In genomic region chr17:7282752-7283321, GRCh38 we compare ENCODE assay signal across 11 cellular contexts. TPM values are rescaled to one million over a fixed set of nuclear protein-coding genes. Genes with fewer than 3 reads are reported as not detected.
A peak's percentile ranks its signal among the peaks of the same experiment; 100 is the strongest.
DNase-seq lines count a peak whose midpoint lies in the region; ATAC-seq, FAIRE-seq and TF ChIP-seq lines count a peak whose summit lies in the region.
"Had no signal": no experiment of that assay in that cellular context is flagged by ENCODE, and none has a peak within 500 bp of the region (broad histone marks: within the 10 kb centered on the region; RNA-seq: fewer than 3 reads in every experiment).

No MANE protein-coding gene starts in this region.

- no peak for TF ChIP-seq POLR2A in breast epithelium (IDR thresholded peaks at IDR 0.05)
- no peak for TF ChIP-seq POLR2A in transverse colon (IDR thresholded peaks at IDR 0.05)

- no peaks in the 10 kb centered on the region for H3K9me3 Mint-ChIP-seq in MCF 10A (ENCODE audit: unreplicated experiment)
- H3K9me3 Mint-ChIP-seq: activated CD4-positive, alpha-beta memory T cell treated with anti-CD3 and anti-CD28 coated beads for 36 hours had no signal

- TF ChIP-seq CTCF in breast epithelium (IDR thresholded peaks at IDR 0.05) (no peak), MCF 10A (IDR thresholded peaks at IDR 0.05; ENCODE audit: unreplicated experiment) (no peak), WERI-Rb-1 (IDR thresholded peaks at IDR 0.05; ENCODE audit: low read depth, low read length) (no peak), transverse colon (IDR thresholded peaks at IDR 0.05) (peak in 3 of 5 experiments; percentile 7 to 48 (median 33)), pancreas (IDR thresholded peaks at IDR 0.05) (no peak)

- peaks cover 6% of the 10 kb centered on the region for H3K4me1 Mint-ChIP-seq in MCF 10A (ENCODE audit: insufficient read depth, unreplicated experiment)

- H3K9ac ChIP-seq in iPS-18a (ENCODE audit: low read length) = no peak overlapping the region

- peak overlapping the region in 2 of 3 donors; percentile 42 to 67 for H3K4me3 ChIP-seq in breast epithelium
- peak overlapping the region; percentile 57 for H3K4me3 ChIP-seq in WERI-Rb-1 (ENCODE audit: low read depth, low read length)
- peak overlapping the region; percentile 61 for H3K4me3 ChIP-seq in iPS-18a (ENCODE audit: low read length)
- peak overlapping the region in 3 of 4 donors; percentile 43 to 71 (median 54) for H3K4me3 ChIP-seq in transverse colon
- no peak overlapping the region for H3K4me3 ChIP-seq in pancreas

- no peak for FAIRE-seq in pancreas (lab: Jason Lieb, UNC)
- FAIRE-seq: GM18507 had no signal

- CTCF ChIA-PET in MCF 10A (lab: Yijun Ruan, JAX) = interaction anchor here (0.6 to 5.2 kb wide), 3 partner anchors 14 to 313 kb away, joined by 3 to 65 read pairs (median 4); no protein-coding TSS in a partner anchor

- DNase-seq in breast epithelium (ENCODE audit: low spot score in 2 of 2) (no peak), MCF 10A (ENCODE audit: unreplicated experiment) (no peak), WERI-Rb-1 (no peak), transverse colon (no peak), pancreas (no peak)
- DNase-seq in activated CD4-positive, CD25-positive, alpha-beta regulatory T cell (lab: John Stamatoyannopoulos, UW) = no peak
- DNase-seq: activated CD4-positive, alpha-beta memory T cell treated with anti-CD3 and anti-CD28 coated beads for 36 hours had no signal

- H3K27ac ChIP-seq in breast epithelium (no peak overlapping the region), WERI-Rb-1 (no peak overlapping the region), iPS-18a (ENCODE audit: low read length) (no peak overlapping the region), transverse colon (peak overlapping the region; percentile 84 to 89 (median 86)), pancreas (no peak overlapping the region)

- H3K36me3 ChIP-seq in breast epithelium = no peaks in the 10 kb centered on the region
- no peaks in the 10 kb centered on the region for H3K36me3 ChIP-seq in WERI-Rb-1
- H3K36me3 ChIP-seq in iPS-18a (ENCODE audit: control insufficient read depth, low read depth, low read length) = peaks cover 3% of the 10 kb centered on the region
- H3K36me3 ChIP-seq in transverse colon = no peaks in the 10 kb centered on the region
- H3K36me3 ChIP-seq in pancreas = no peaks in the 10 kb centered on the region

- no TSS peak for BruUV-seq in MCF 10A (replicated peaks; lab: Mats Ljungman, UMichigan)

- intact Hi-C loops in breast epithelium (cut with DNase I; ENCODE audit: low total_unique reads) (no loop called here), MCF 10A (cut with micrococcal nuclease) (no loop called here), transverse colon (cut with DNase I; ENCODE audit: low total_unique reads) (no loop called here), pancreas (cut with DNase I) (no loop called here)

- H3K27ac Mint-ChIP-seq in MCF 10A (ENCODE audit: low read depth, unreplicated experiment) = no peak overlapping the region
- H3K27ac Mint-ChIP-seq: activated CD4-positive, alpha-beta memory T cell treated with anti-CD3 and anti-CD28 coated beads for 36 hours had no signal

- H3K36me3 Mint-ChIP-seq in MCF 10A (ENCODE audit: insufficient read depth, unreplicated experiment) = no peaks in the 10 kb centered on the region
- H3K36me3 Mint-ChIP-seq: activated CD4-positive, alpha-beta memory T cell treated with anti-CD3 and anti-CD28 coated beads for 36 hours had no signal

- POLR2A ChIA-PET in MCF 10A (lab: Yijun Ruan, JAX) = interaction anchor here (0.7 to 1.2 kb wide), 3 partner anchors 10 to 737 kb away, joined by 3 to 4 read pairs (median 3); no protein-coding TSS in a partner anchor

- TF ChIP-seq EP300 in transverse colon (IDR thresholded peaks at IDR 0.05; ENCODE audit: low read depth) = no peak

- H3K27me3 ChIP-seq in breast epithelium (no peaks in the 10 kb centered on the region), WERI-Rb-1 (ENCODE audit: insufficient read depth, low read depth, severe bottlenecking) (no peaks in the 10 kb centered on the region), iPS-18a (ENCODE audit: control insufficient read depth, insufficient read depth, low read length) (peaks cover 13% of the 10 kb centered on the region), transverse colon (no peaks in the 10 kb centered on the region), pancreas (no peaks in the 10 kb centered on the region)

- 20 to 52% methylated on average over 1 to 6 of the region's 6 CpGs for WGBS in transverse colon (ENCODE audit: low coverage in 1 of 2), 2 donors
- 50 to 52% methylated on average over 6 of the region's 6 CpGs for WGBS in pancreas, 2 donors

- in situ Hi-C loops in transverse colon (cut with MboI; ENCODE audit: low pct_ligation_motif_present in 1 of 4, low pct_unique_long_range_greater_than_20kb in 1 of 4, low sequenced_read_pairs in 3 of 4) = loop anchor here in 2 of 4 donors (25.0 kb wide), 1 partner anchor 246 kb away; the partner anchor contains the start of genes SLC16A11 (in 2 of the 2) and SLC16A13 (in 2 of the 2)

- no peak for ATAC-seq in pancreas
- no peak for ATAC-seq in HG03520 (IDR thresholded peaks at IDR 0.05; ENCODE audit: unreplicated experiment)

- H3K4me1 ChIP-seq in breast epithelium = peaks cover 5 to 11% of the 10 kb centered on the region in 2 donors
- peaks cover 10% of the 10 kb centered on the region for H3K4me1 ChIP-seq in iPS-18a (ENCODE audit: control insufficient read depth, low read depth, low read length)
- peaks cover 12 to 42% (median 33%) of the 10 kb centered on the region in 4 donors for H3K4me1 ChIP-seq in transverse colon
- H3K4me1 ChIP-seq in pancreas = peaks cover 5 to 14% (median 9%) of the 10 kb centered on the region in 3 donors

- peaks cover 12% of the 10 kb centered on the region for H3K27me3 Mint-ChIP-seq in MCF 10A (ENCODE audit: insufficient read depth, unreplicated experiment)

- no peaks in the 10 kb centered on the region for H3K9me3 ChIP-seq in breast epithelium
- H3K9me3 ChIP-seq in WERI-Rb-1 (ENCODE audit: severe bottlenecking) = no peaks in the 10 kb centered on the region
- no peaks in the 10 kb centered on the region for H3K9me3 ChIP-seq in iPS-18a (ENCODE audit: control insufficient read depth, low read depth, low read length)
- H3K9me3 ChIP-seq in transverse colon = no peaks in the 10 kb centered on the region
- H3K9me3 ChIP-seq in pancreas = no peaks in the 10 kb centered on the region

- H3K4me3 Mint-ChIP-seq in MCF 10A (ENCODE audit: unreplicated experiment) = no peak overlapping the region
- H3K4me3 Mint-ChIP-seq: activated CD4-positive, alpha-beta memory T cell treated with anti-CD3 and anti-CD28 coated beads for 36 hours had no signal

RNA-seq across cellular contexts. Expression of gene SLC2A4, which starts 1.3 kb away (rescaled TPM):
- total RNA-seq in breast epithelium = 10 to 100 TPM in 1 of 3 donors, 1 to 10 TPM in 2; 2.6 to 32.5 (median 3.5) TPM
- total RNA-seq in MCF 10A (2022) = not detected in 2 replicates
- 10 to 100 TPM in 3 of 4 donors, 1 to 10 TPM in 1; 9.7 to 35.5 (median 20.3) TPM for total RNA-seq in transverse colon
- under 1 TPM; 0.16 to 0.95 (median 0.37) TPM for total RNA-seq in pancreas
- polyA plus RNA-seq in pancreas = 1 to 10 TPM; 1.0 to 1.8 TPM

RNA-seq across cellular contexts. Expression of gene YBX2, which starts 11.6 kb away (rescaled TPM):
- total RNA-seq in breast epithelium (1 to 10 TPM; 2.6 to 3.0 (median 2.9) TPM), MCF 10A (2022) (0.40 and 0.44 TPM in 2 replicates), transverse colon (100 to 1,000 TPM in 1 of 4 donors, 10 to 100 TPM in 3; 23.1 to 151 (median 43.4) TPM), pancreas (under 1 TPM; 0.12 to 0.59 (median 0.29) TPM)
- 1 to 10 TPM; 1.2 TPM for polyA plus RNA-seq in pancreas
- total RNA-seq: LHCN-M2 had no signal

RNA-seq across cellular contexts. Expression of gene CLDN7, which starts 20.6 kb away (rescaled TPM):
- total RNA-seq in breast epithelium (10 to 100 TPM in 2 of 3 donors, 1 to 10 TPM in 1; 5.4 to 95.9 (median 60.0) TPM), MCF 10A (2022) (20.8 and 23.9 TPM in 2 replicates), transverse colon (1,000 to 10,000 TPM in 1 of 4 donors, 100 to 1,000 TPM in 3; 571 to 1,162 (median 940) TPM), pancreas (10 to 100 TPM; 49.1 to 89.7 (median 62.7) TPM)
- polyA plus RNA-seq in pancreas = 10 to 100 TPM; 55.7 to 69.1 TPM
- total RNA-seq: LHCN-M2 had no signal

RNA-seq across cellular contexts. Expression of gene EIF5A, which starts 24.6 kb away (rescaled TPM):
- total RNA-seq in breast epithelium (100 to 1,000 TPM; 151 to 172 (median 163) TPM), MCF 10A (2022) (1,142 and 1,190 TPM in 2 replicates), transverse colon (100 to 1,000 TPM in 3 of 4 donors, 10 to 100 TPM in 1; 91.3 to 188 (median 149) TPM), pancreas (100 to 1,000 TPM; 104 to 220 (median 187) TPM)
- 100 to 1,000 TPM; 167 to 205 TPM for polyA plus RNA-seq in pancreas

RNA-seq across cellular contexts. Expression of gene ELP5, which starts 30.8 kb away (rescaled TPM):
- 10 to 100 TPM; 26.9 to 36.7 (median 30.6) TPM for total RNA-seq in breast epithelium
- total RNA-seq in MCF 10A (2022) = 81.0 and 91.3 TPM in 2 replicates
- total RNA-seq in transverse colon = 10 to 100 TPM in 3 of 4 donors, 1 to 10 TPM in 1; 4.9 to 36.2 (median 30.3) TPM
- 10 to 100 TPM; 11.7 to 27.1 (median 19.5) TPM for total RNA-seq in pancreas
- polyA plus RNA-seq in pancreas = 10 to 100 TPM; 14.1 to 41.1 TPM

Comparison
In these comparisons a context has a peak if more than half of its experiments do, and no peak if none do; other contexts are left out.
1. H3K27ac ChIP-seq: peak in transverse colon (4 of 4); none in breast epithelium (0 of 2), WERI-Rb-1 (single experiment), iPS-18a (single experiment) and pancreas (0 of 4).
2. H3K4me3 ChIP-seq: peak in breast epithelium (2 of 3), WERI-Rb-1 (single experiment), iPS-18a (single experiment) and transverse colon (3 of 4); none in pancreas (0 of 4).
3. CTCF ChIP-seq: peak in transverse colon (3 of 5); none in breast epithelium (0 of 3), MCF 10A (single experiment), WERI-Rb-1 (single experiment) and pancreas (0 of 4).
4. RNA of gene YBX2, which starts 11.6 kb away (total RNA-seq): 23.1 to 151 TPM in transverse colon; 2.6 to 3.0 TPM in breast epithelium, 0.40 to 0.44 TPM in MCF 10A and 0.12 to 0.59 TPM in pancreas; every median in the first group is over 4 times any median in the second.
5. RNA of gene CLDN7, which starts 20.6 kb away (total RNA-seq): 571 to 1,162 TPM in transverse colon; 49.1 to 89.7 TPM in pancreas, 5.4 to 95.9 TPM in breast epithelium and 20.8 to 23.9 TPM in MCF 10A; every median in the first group is over 4 times any median in the second.